26 cellular contexts compared by ENCODE assay signal in the genomic region with DNA sequence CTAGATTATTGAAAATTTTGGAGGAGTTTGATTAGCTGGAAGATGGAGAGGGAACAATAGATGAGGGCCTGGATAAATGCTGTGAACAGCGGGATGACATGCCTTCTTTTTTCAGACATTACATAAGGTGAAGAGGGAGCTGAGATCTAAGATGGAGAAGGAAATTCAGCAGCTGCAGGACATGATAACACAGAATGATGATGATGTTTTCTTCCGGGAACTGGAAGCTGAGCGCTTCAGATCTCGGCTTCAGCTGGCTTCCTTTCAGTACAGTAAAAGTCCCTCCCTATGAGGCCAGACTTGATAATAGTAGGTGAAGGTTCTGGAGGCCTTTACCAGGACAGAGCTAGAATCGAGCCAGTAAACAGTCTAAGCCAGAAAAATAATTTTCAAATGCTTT. TPM values are rescaled to one million over a fixed set of nuclear protein-coding genes. Genes with fewer than 3 reads are reported as not detected.
A peak's percentile ranks its signal among the peaks of the same experiment; 100 is the strongest.
DNase-seq lines count a peak whose midpoint lies in the region; ATAC-seq and TF ChIP-seq lines count a peak whose summit lies in the region.
"Had no signal": no experiment of that assay in that cellular context is flagged by ENCODE, and none has a peak within 500 bp of the region (broad histone marks: within the 10 kb centered on the region; RNA-seq: fewer than 3 reads in every experiment).

No MANE protein-coding gene starts in this region.

- intact Hi-C loops in activated CD4-positive, alpha-beta T cell treated with anti-CD3 and anti-CD28 coated beads for 36 hours (cut with DNase I, micrococcal nuclease) = no loop called here

- CTCF ChIA-PET in activated CD4-positive, alpha-beta T cell treated with anti-CD3 and anti-CD28 coated beads for 36 hours (lab: Charles Lee) = interaction anchor here (0.6 to 1.3 kb wide), 7 partner anchors 10 to 193 kb away, joined by 3 to 6 read pairs (median 3); no protein-coding TSS in a partner anchor

- no peak for DNase-seq in activated CD4-positive, alpha-beta T cell treated with anti-CD3 and anti-CD28 coated beads for 36 hours
- no peak for DNase-seq in activated CD4-positive, alpha-beta T cell treated with anti-CD3 and anti-CD28 coated beads, Interleukin-2, amount 50 U/mL, for 4 hours
- no peak for DNase-seq in HFFc6
- peak; percentile 5 for DNase-seq in myocyte (ENCODE audit: low read depth)
- no peak for DNase-seq in islet precursor cell
- DNase-seq in occipital lobe (lab: John Stamatoyannopoulos, UW) = no peak
- no peak for DNase-seq in NCI-H345 (lab: John Stamatoyannopoulos, UW)
- DNase-seq: 8988T; activated CD4-positive, alpha-beta T cell treated with anti-CD3 and anti-CD28 coated beads for 1 hour; CD4-positive, CD25-positive, alpha-beta regulatory T cell; EL; GOT3; hypothalamus; left ventricle myocardium inferior; NCI-H1105; NCI-H1930; NCI-H526 treated with DMSO at 0.1 percent for 48 hours; Peyer's patch; SW 1271; T1000 had no signal

- ATAC-seq in activated CD4-positive, alpha-beta T cell treated with anti-CD3 and anti-CD28 coated beads for 36 hours = no peak
- ATAC-seq in activated T-helper 17 cell treated with anti-CD3 and anti-CD28 coated beads, Interleukin-2, amount 50 U/mL, for 72 hours (replicated peaks) = no peak
- ATAC-seq: GM12878 had no signal

- H3K36me3 Mint-ChIP-seq in activated CD4-positive, alpha-beta T cell treated with anti-CD3 and anti-CD28 coated beads for 36 hours (ENCODE audit: low read depth) = peaks cover 38% of the 10 kb centered on the region
- H3K36me3 Mint-ChIP-seq in HFFc6 (ENCODE audit: low read depth) = peaks cover 65% of the 10 kb centered on the region
- H3K36me3 Mint-ChIP-seq in activated T-helper 17 cell treated with anti-CD3 and anti-CD28 coated beads, Interleukin-2, amount 50 U/mL, for 72 hours (ENCODE audit: low read depth) = peaks cover 81% of the 10 kb centered on the region
- H3K36me3 Mint-ChIP-seq: IgD-negative memory B cell had no signal

- peak overlapping the region; percentile 16 for H3K27ac Mint-ChIP-seq in activated CD4-positive, alpha-beta T cell treated with anti-CD3 and anti-CD28 coated beads for 36 hours
- H3K27ac Mint-ChIP-seq in HFFc6 = peak overlapping the region; percentile 56
- H3K27ac Mint-ChIP-seq in activated T-helper 17 cell treated with anti-CD3 and anti-CD28 coated beads, Interleukin-2, amount 50 U/mL, for 72 hours = peak overlapping the region; percentile 8
- H3K27ac Mint-ChIP-seq: activated T-helper 2 cell treated with anti-CD3 and anti-CD28 coated beads, Interferon-gamma antibody, Interleukin-2, Interleukin-4, amounts not matched to agents 10 μg/mL and 5 μg/mL and 100 μg/mL, durations not matched to agents 14 hours and 24 hours and 36 hours; stimulated activated naive CD8-positive, alpha-beta T cell treated with anti-CD3 and anti-CD28 coated beads, Interleukin-15, Interleukin-2, amounts not matched to agents 100 ng/mL and 50 ng/mL, for 24 hours had no signal

- H3K4me1 Mint-ChIP-seq in activated CD4-positive, alpha-beta T cell treated with anti-CD3 and anti-CD28 coated beads for 36 hours = peaks cover 18% of the 10 kb centered on the region
- H3K4me1 Mint-ChIP-seq in HFFc6 (ENCODE audit: low read depth) = peaks cover 36% of the 10 kb centered on the region
- peaks cover 4% of the 10 kb centered on the region for H3K4me1 Mint-ChIP-seq in activated T-helper 17 cell treated with anti-CD3 and anti-CD28 coated beads, Interleukin-2, amount 50 U/mL, for 72 hours

- H3K4me3 Mint-ChIP-seq in activated CD4-positive, alpha-beta T cell treated with anti-CD3 and anti-CD28 coated beads for 36 hours = no peak overlapping the region
- H3K4me3 Mint-ChIP-seq in HFFc6 = peak overlapping the region; percentile 7; the same call in 1 of the 2 replicates
- H3K4me3 Mint-ChIP-seq in activated T-helper 17 cell treated with anti-CD3 and anti-CD28 coated beads, Interleukin-2, amount 50 U/mL, for 72 hours = no peak overlapping the region
- H3K4me3 Mint-ChIP-seq: CD4-positive, CD25-positive, alpha-beta regulatory T cell; central memory CD8-positive, alpha-beta T cell; IgD-negative memory B cell; stimulated activated naive CD8-positive, alpha-beta T cell treated with anti-CD3 and anti-CD28 coated beads, Interleukin-15, Interleukin-2, amounts not matched to agents 100 ng/mL and 50 ng/mL, for 24 hours had no signal

- H3K9me3 Mint-ChIP-seq in activated CD4-positive, alpha-beta T cell treated with anti-CD3 and anti-CD28 coated beads for 36 hours (ENCODE audit: low read depth) = no peaks in the 10 kb centered on the region
- peaks cover 13% of the 10 kb centered on the region; the same call in 1 of the 2 replicates for H3K9me3 Mint-ChIP-seq in HFFc6
- no peaks in the 10 kb centered on the region for H3K9me3 Mint-ChIP-seq in activated T-helper 17 cell treated with anti-CD3 and anti-CD28 coated beads, Interleukin-2, amount 50 U/mL, for 72 hours
- H3K9me3 Mint-ChIP-seq: activated T-helper 2 cell treated with anti-CD3 and anti-CD28 coated beads, Interferon-gamma antibody, Interleukin-2, Interleukin-4, amounts not matched to agents 10 μg/mL and 5 μg/mL and 100 μg/mL, durations not matched to agents 14 hours and 24 hours and 36 hours; CD4-positive, CD25-positive, alpha-beta regulatory T cell; central memory CD8-positive, alpha-beta T cell; IgD-negative memory B cell; stimulated activated naive CD8-positive, alpha-beta T cell treated with anti-CD3 and anti-CD28 coated beads, Interleukin-15, Interleukin-2, amounts not matched to agents 100 ng/mL and 50 ng/mL, for 24 hours had no signal

- TF ChIP-seq CTCF in HFFc6 (IDR thresholded peaks at IDR 0.05) = no peak

- POLR2A ChIA-PET in activated CD4-positive, alpha-beta T cell treated with anti-CD3 and anti-CD28 coated beads for 36 hours (lab: Charles Lee) = interaction anchor here (0.6 to 0.7 kb wide), 2 partner anchors 35 to 102 kb away, joined by 3 read pairs; no protein-coding TSS in a partner anchor

- H3K27me3 Mint-ChIP-seq in activated CD4-positive, alpha-beta T cell treated with anti-CD3 and anti-CD28 coated beads for 36 hours = no peaks in the 10 kb centered on the region
- H3K27me3 Mint-ChIP-seq in HFFc6 (ENCODE audit: insufficient read depth) = peaks cover 45% of the 10 kb centered on the region
- no peaks in the 10 kb centered on the region for H3K27me3 Mint-ChIP-seq in activated T-helper 17 cell treated with anti-CD3 and anti-CD28 coated beads, Interleukin-2, amount 50 U/mL, for 72 hours
- H3K27me3 Mint-ChIP-seq: CD4-positive, CD25-positive, alpha-beta regulatory T cell; central memory CD8-positive, alpha-beta T cell; IgD-negative memory B cell; stimulated activated naive CD8-positive, alpha-beta T cell treated with anti-CD3 and anti-CD28 coated beads, Interleukin-15, Interleukin-2, amounts not matched to agents 100 ng/mL and 50 ng/mL, for 24 hours had no signal

RNA-seq across cellular contexts. Expression of a gene that starts 30.7 kb away (rescaled TPM):
- 10 to 100 TPM; 40.5 to 42.8 TPM for total RNA-seq in activated CD4-positive, alpha-beta T cell treated with anti-CD3 and anti-CD28 coated beads for 36 hours
- 10 to 100 TPM in 5 of 6 experiments, 1 to 10 TPM in 1; 9.0 to 13.0 (median 11.5) TPM for total RNA-seq in HFFc6 (2021; fragmentation: NEBNext Ultra II Directional; extraction: Animal tissue kit (Norgen Biotek cat#: 25700))
- total RNA-seq in activated T-helper 17 cell treated with anti-CD3 and anti-CD28 coated beads, Interleukin-2, amount 50 U/mL, for 72 hours = 10 to 100 TPM; 45.3 to 63.4 TPM
- total RNA-seq in myocyte = 23.3 and 24.4 TPM in 2 replicates
- polyA plus RNA-seq in myocyte (2012) = 19.6 TPM
- total RNA-seq in occipital lobe = 106 TPM

RNA-seq across cellular contexts. Expression of a gene that starts 31.4 kb away (rescaled TPM):
- total RNA-seq in activated CD4-positive, alpha-beta T cell treated with anti-CD3 and anti-CD28 coated beads for 36 hours = 100 to 1,000 TPM; 575 TPM
- total RNA-seq in HFFc6 (2021; fragmentation: NEBNext Ultra II Directional; extraction: Animal tissue kit (Norgen Biotek cat#: 25700)) = 100 to 1,000 TPM; 537 to 635 (median 600) TPM
- 100 to 1,000 TPM; 485 to 742 TPM for total RNA-seq in activated T-helper 17 cell treated with anti-CD3 and anti-CD28 coated beads, Interleukin-2, amount 50 U/mL, for 72 hours
- total RNA-seq in myocyte (300 and 476 TPM in 2 replicates), occipital lobe (377 TPM)
- polyA plus RNA-seq in myocyte (2012) = 504 TPM

RNA-seq across cellular contexts. Expression of a gene that starts 40.6 kb away (rescaled TPM):
- 10 to 100 TPM; 26.9 to 30.2 TPM for total RNA-seq in activated CD4-positive, alpha-beta T cell treated with anti-CD3 and anti-CD28 coated beads for 36 hours
- 10 to 100 TPM in 1 of 6 experiments, 1 to 10 TPM in 5; 6.5 to 11.8 (median 7.3) TPM for total RNA-seq in HFFc6 (2021; fragmentation: NEBNext Ultra II Directional; extraction: Animal tissue kit (Norgen Biotek cat#: 25700))
- total RNA-seq in activated T-helper 17 cell treated with anti-CD3 and anti-CD28 coated beads, Interleukin-2, amount 50 U/mL, for 72 hours = 10 to 100 TPM; 38.8 to 40.9 TPM
- 10.5 and 14.5 TPM in 2 replicates for total RNA-seq in myocyte
- polyA plus RNA-seq in myocyte (2012) = 9.3 TPM
- total RNA-seq in occipital lobe = 12.6 TPM
